In genomic region chr11:88886796-88887195, GRCh38 we compare ENCODE assay signal across 8 cellular contexts.
A peak's percentile ranks its signal among the peaks of the same experiment; 100 is the strongest.
DNase-seq lines count a peak whose midpoint lies in the region; ATAC-seq and TF ChIP-seq lines count a peak whose summit lies in the region.

No MANE protein-coding gene starts in this region.

- H3K4me1 Mint-ChIP-seq in activated naive CD8-positive, alpha-beta T cell treated with anti-CD3 and anti-CD28 coated beads, Interleukin-2, amount 50 U/mL, for 24 hours, result no peaks in the 10 kb centered on the region
- no peaks in the 10 kb centered on the region for H3K4me1 Mint-ChIP-seq in activated naive CD8-positive, alpha-beta T cell treated with anti-CD3 and anti-CD28 coated beads for 36 hours

- no peak for ATAC-seq in activated naive CD8-positive, alpha-beta T cell treated with anti-CD3 and anti-CD28 coated beads, Interleukin-2, amount 50 U/mL, for 24 hours
- ATAC-seq in HCT116, result peak; percentile 94

- peak; percentile 5 for DNase-seq in activated naive CD8-positive, alpha-beta T cell treated with anti-CD3 and anti-CD28 coated beads, Interleukin-2, amount 50 U/mL, for 24 hours
- no peak for DNase-seq in activated naive CD8-positive, alpha-beta T cell treated with anti-CD3 and anti-CD28 coated beads for 36 hours
- DNase-seq in HCT116 (ENCODE audit: low read depth, low spot score) (peak; percentile 55), NCI-H526 treated with DMSO at 0.1 percent for 48 hours (lab: John Stamatoyannopoulos, UW) (peak; percentile 24), myocyte (ENCODE audit: low read depth) (peak; percentile 5), midbrain (lab: John Stamatoyannopoulos, UW) (no peak), globus pallidus (ENCODE audit: low spot score) (no peak)
- peak; percentile 12 for DNase-seq in activated naive CD4-positive, alpha-beta T cell treated with anti-CD3 and anti-CD28 coated beads, Interleukin-2, amount 50 U/mL, for 16 hours

- H3K9ac ChIP-seq in HCT116 (ENCODE audit: low read length), result no peak overlapping the region

- intact Hi-C loops in HCT116 (cut with micrococcal nuclease), result loop anchor here (2.0 to 5.0 kb wide), 6 partner anchors 342 to 1534 kb away; no protein-coding TSS in a partner anchor

- H3K27me3 Mint-ChIP-seq in activated naive CD8-positive, alpha-beta T cell treated with anti-CD3 and anti-CD28 coated beads, Interleukin-2, amount 50 U/mL, for 24 hours, result no peaks in the 10 kb centered on the region
- H3K27me3 Mint-ChIP-seq in activated naive CD8-positive, alpha-beta T cell treated with anti-CD3 and anti-CD28 coated beads for 36 hours, result no peaks in the 10 kb centered on the region

- peak overlapping the region; percentile 21 for H2AFZ ChIP-seq in HCT116 (ENCODE audit: low read depth, low read length, poor library complexity, severe bottlenecking)

- no peak for TF ChIP-seq POLR2A in HCT116 (IDR thresholded peaks at IDR 0.05; ENCODE audit: borderline replicate concordance, extremely low read depth, insufficient read depth, insufficient read length)

- H3K36me3 ChIP-seq in HCT116 (ENCODE audit: control insufficient read depth in 1 of 2, insufficient read depth in 2 of 2, low read length in 2 of 2), result no peaks in the 10 kb centered on the region

- no peak overlapping the region for H3K4me2 ChIP-seq in HCT116 (ENCODE audit: low read length)

- H4K20me1 ChIP-seq in HCT116 (ENCODE audit: insufficient read depth), result no peaks in the 10 kb centered on the region

- CTCF ChIA-PET in HCT116 (lab: Charles Lee), result interaction anchor here (1.1 to 2.4 kb wide), 5 partner anchors 13 to 1466 kb away, joined by 3 to 14 read pairs (median 5); no protein-coding TSS in a partner anchor

- H3K9me2 ChIP-seq in HCT116 (ENCODE audit: insufficient read depth), result no peaks in the 10 kb centered on the region

- no peak overlapping the region for H3K4me3 ChIP-seq in HCT116 (replicated peaks in 1 of 2; ENCODE audit: low read depth in 1 of 2, low read length in 2 of 2)

- peaks cover 3% of the 10 kb centered on the region for H3K36me3 Mint-ChIP-seq in activated naive CD8-positive, alpha-beta T cell treated with anti-CD3 and anti-CD28 coated beads, Interleukin-2, amount 50 U/mL, for 24 hours (ENCODE audit: low read depth)
- peaks cover 18% of the 10 kb centered on the region for H3K36me3 Mint-ChIP-seq in activated naive CD8-positive, alpha-beta T cell treated with anti-CD3 and anti-CD28 coated beads for 36 hours

- H3K9me3 ChIP-seq in HCT116 (ENCODE audit: control insufficient read depth in 1 of 2, insufficient read depth in 1 of 2, low read depth in 1 of 2, low read length in 2 of 2), result no peaks in the 10 kb centered on the region; a peak in 1 of 4 replicates

- no peak overlapping the region for H3K27ac Mint-ChIP-seq in activated naive CD8-positive, alpha-beta T cell treated with anti-CD3 and anti-CD28 coated beads, Interleukin-2, amount 50 U/mL, for 24 hours
- H3K27ac Mint-ChIP-seq in activated naive CD8-positive, alpha-beta T cell treated with anti-CD3 and anti-CD28 coated beads for 36 hours, result no peak overlapping the region

- no peaks in the 10 kb centered on the region for H3K79me2 ChIP-seq in HCT116 (ENCODE audit: insufficient read depth, low read length)

- BruUV-seq in HCT116 (replicated peaks; lab: Mats Ljungman, UMichigan), result no TSS peak

- H3K9me3 Mint-ChIP-seq in activated naive CD8-positive, alpha-beta T cell treated with anti-CD3 and anti-CD28 coated beads, Interleukin-2, amount 50 U/mL, for 24 hours, result peaks cover 38% of the 10 kb centered on the region
- peaks cover 31% of the 10 kb centered on the region for H3K9me3 Mint-ChIP-seq in activated naive CD8-positive, alpha-beta T cell treated with anti-CD3 and anti-CD28 coated beads for 36 hours

- H3K4me3 Mint-ChIP-seq in activated naive CD8-positive, alpha-beta T cell treated with anti-CD3 and anti-CD28 coated beads, Interleukin-2, amount 50 U/mL, for 24 hours, result no peak overlapping the region
- H3K4me3 Mint-ChIP-seq in activated naive CD8-positive, alpha-beta T cell treated with anti-CD3 and anti-CD28 coated beads for 36 hours, result no peak overlapping the region

- peak; percentile 86 for TF ChIP-seq RAD21 in HCT116 (IDR thresholded peaks at IDR 0.05; ENCODE audit: low read depth)

- H3K4me1 ChIP-seq in HCT116 (ENCODE audit: control insufficient read depth in 1 of 2, insufficient read depth in 2 of 2, low read length in 2 of 2), result no peaks in the 10 kb centered on the region

- H3K27me3 ChIP-seq in HCT116 (ENCODE audit: insufficient read depth, low read length), result no peaks in the 10 kb centered on the region

- POLR2A ChIA-PET in HCT116 (lab: Charles Lee), result no interaction called here

- no peak overlapping the region for H3K27ac ChIP-seq in HCT116 (ENCODE audit: low read depth, low read length)

- TF ChIP-seq CTCF in HCT116 (IDR thresholded peaks at IDR 0.05 in 2 of 3, conservative IDR thresholded peaks at IDR 0.05 in 1 of 3; ENCODE audit: borderline replicate concordance in 1 of 3, insufficient read depth in 1 of 3, low read depth in 2 of 3, low read length in 2 of 3), result peak; percentile 59 to 66 (median 59)

- RAD21 ChIA-PET in HCT116 (lab: Charles Lee; ENCODE audit: low non-redundant PET in 1 of 2, low total read pairs in 2 of 2, uncharacterized antibody in 2 of 2, unreplicated experiment in 2 of 2), result interaction anchor here in 1 of 2 experiments (0.9 kb wide), 1 partner anchor 870 kb away, joined by 4 read pairs; no protein-coding TSS in a partner anchor

TF ChIP-seq in HCT116, 20 proteins besides CTCF, POLR2A, EP300 and RAD21:
- TF ChIP-seq ZNF274 (IDR thresholded peaks at IDR 0.05; ENCODE audit: low read depth, low read length) (no peak), SIN3A (IDR thresholded peaks at IDR 0.05; ENCODE audit: low read depth) (no peak), EZH2 (IDR thresholded peaks at IDR 0.05) (no peak), SRF (IDR thresholded peaks at IDR 0.05; ENCODE audit: low read depth) (no peak), ELF1 (IDR thresholded peaks at IDR 0.05; ENCODE audit: borderline replicate concordance, low read depth) (no peak), YY1 (IDR thresholded peaks at IDR 0.05; ENCODE audit: extremely low read depth, insufficient replicate concordance, low read depth, low read length) (no peak), EZH2phosphoT487 (IDR thresholded peaks at IDR 0.05; ENCODE audit: borderline replicate concordance) (no peak), TCF7L2 (IDR thresholded peaks at IDR 0.05; ENCODE audit: borderline replicate concordance, extremely low read depth, insufficient read depth, insufficient read length) (no peak), CEBPB (IDR thresholded peaks at IDR 0.05; ENCODE audit: low read depth) (no peak)
- TF ChIP-seq, protein P1, sequence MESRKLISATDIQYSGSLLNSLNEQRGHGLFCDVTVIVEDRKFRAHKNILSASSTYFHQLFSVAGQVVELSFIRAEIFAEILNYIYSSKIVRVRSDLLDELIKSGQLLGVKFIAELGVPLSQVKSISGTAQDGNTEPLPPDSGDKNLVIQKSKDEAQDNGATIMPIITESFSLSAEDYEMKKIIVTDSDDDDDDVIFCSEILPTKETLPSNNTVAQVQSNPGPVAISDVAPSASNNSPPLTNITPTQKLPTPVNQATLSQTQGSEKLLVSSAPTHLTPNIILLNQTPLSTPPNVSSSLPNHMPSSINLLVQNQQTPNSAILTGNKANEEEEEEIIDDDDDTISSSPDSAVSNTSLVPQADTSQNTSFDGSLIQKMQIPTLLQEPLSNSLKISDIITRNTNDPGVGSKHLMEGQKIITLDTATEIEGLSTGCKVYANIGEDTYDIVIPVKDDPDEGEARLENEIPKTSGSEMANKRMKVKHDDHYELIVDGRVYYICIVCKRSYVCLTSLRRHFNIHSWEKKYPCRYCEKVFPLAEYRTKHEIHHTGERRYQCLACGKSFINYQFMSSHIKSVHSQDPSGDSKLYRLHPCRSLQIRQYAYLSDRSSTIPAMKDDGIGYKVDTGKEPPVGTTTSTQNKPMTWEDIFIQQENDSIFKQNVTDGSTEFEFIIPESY (IDR thresholded peaks at IDR 0.05; ENCODE audit: extremely low read depth, insufficient replicate concordance, low read length), result no peak
TF ChIP-seq in HCT116: peak in this region for 0.

Comparison
In these comparisons a context has a peak if more than half of its experiments do, and no peak if none do; other contexts are left out.
1. DNase-seq: peak in activated naive CD8-positive, alpha-beta T cell treated with anti-CD3 and anti-CD28 coated beads, Interleukin-2, amount 50 U/mL, for 24 hours (single experiment), HCT116 (single experiment), NCI-H526 treated with DMSO at 0.1 percent for 48 hours (single experiment), activated naive CD4-positive, alpha-beta T cell treated with anti-CD3 and anti-CD28 coated beads, Interleukin-2, amount 50 U/mL, for 16 hours (single experiment) and myocyte (single experiment); none in activated naive CD8-positive, alpha-beta T cell treated with anti-CD3 and anti-CD28 coated beads for 36 hours (single experiment), midbrain (single experiment) and globus pallidus (single experiment).